ENCODE assay signal across 2 cellular contexts in the genomic region with DNA sequence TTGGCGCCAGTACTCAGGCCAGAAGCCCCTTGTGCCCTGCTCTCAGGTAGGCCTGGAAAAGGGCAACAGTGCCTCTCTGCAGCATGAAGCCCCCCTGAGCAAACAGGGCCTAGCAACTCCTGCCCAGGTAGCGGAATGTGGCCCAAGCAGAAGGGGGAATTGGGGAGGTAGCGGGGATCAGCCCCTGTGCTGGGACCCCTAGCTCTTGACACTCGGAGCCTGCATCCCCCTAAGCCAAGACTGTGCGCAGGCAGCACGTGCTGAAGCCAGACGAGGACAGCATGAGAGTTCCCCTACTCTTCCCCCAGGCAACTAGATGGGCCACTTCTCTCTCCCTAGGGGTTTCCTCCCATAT.
TF ChIP-seq lines count a peak whose summit lies in the region.

No MANE protein-coding gene starts in this region.

TF ChIP-seq in SK-N-SH, 30 proteins besides CTCF, POLR2A, EP300 and RAD21:
- TF ChIP-seq, protein P1, sequence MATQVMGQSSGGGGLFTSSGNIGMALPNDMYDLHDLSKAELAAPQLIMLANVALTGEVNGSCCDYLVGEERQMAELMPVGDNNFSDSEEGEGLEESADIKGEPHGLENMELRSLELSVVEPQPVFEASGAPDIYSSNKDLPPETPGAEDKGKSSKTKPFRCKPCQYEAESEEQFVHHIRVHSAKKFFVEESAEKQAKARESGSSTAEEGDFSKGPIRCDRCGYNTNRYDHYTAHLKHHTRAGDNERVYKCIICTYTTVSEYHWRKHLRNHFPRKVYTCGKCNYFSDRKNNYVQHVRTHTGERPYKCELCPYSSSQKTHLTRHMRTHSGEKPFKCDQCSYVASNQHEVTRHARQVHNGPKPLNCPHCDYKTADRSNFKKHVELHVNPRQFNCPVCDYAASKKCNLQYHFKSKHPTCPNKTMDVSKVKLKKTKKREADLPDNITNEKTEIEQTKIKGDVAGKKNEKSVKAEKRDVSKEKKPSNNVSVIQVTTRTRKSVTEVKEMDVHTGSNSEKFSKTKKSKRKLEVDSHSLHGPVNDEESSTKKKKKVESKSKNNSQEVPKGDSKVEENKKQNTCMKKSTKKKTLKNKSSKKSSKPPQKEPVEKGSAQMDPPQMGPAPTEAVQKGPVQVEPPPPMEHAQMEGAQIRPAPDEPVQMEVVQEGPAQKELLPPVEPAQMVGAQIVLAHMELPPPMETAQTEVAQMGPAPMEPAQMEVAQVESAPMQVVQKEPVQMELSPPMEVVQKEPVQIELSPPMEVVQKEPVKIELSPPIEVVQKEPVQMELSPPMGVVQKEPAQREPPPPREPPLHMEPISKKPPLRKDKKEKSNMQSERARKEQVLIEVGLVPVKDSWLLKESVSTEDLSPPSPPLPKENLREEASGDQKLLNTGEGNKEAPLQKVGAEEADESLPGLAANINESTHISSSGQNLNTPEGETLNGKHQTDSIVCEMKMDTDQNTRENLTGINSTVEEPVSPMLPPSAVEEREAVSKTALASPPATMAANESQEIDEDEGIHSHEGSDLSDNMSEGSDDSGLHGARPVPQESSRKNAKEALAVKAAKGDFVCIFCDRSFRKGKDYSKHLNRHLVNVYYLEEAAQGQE (IDR thresholded peaks at IDR 0.05; ENCODE audit: low read depth, low read length): no peak
- no peak for TF ChIP-seq CHD2 (IDR thresholded peaks at IDR 0.05; ENCODE audit: low read length, partially characterized antibody)

TF ChIP-seq in SK-N-SH treated with all-trans-retinoic acid at 6 μM for 48 hours, 23 proteins besides CTCF, POLR2A, EP300 and RAD21 (continued from another document):
- TF ChIP-seq, protein P2, sequence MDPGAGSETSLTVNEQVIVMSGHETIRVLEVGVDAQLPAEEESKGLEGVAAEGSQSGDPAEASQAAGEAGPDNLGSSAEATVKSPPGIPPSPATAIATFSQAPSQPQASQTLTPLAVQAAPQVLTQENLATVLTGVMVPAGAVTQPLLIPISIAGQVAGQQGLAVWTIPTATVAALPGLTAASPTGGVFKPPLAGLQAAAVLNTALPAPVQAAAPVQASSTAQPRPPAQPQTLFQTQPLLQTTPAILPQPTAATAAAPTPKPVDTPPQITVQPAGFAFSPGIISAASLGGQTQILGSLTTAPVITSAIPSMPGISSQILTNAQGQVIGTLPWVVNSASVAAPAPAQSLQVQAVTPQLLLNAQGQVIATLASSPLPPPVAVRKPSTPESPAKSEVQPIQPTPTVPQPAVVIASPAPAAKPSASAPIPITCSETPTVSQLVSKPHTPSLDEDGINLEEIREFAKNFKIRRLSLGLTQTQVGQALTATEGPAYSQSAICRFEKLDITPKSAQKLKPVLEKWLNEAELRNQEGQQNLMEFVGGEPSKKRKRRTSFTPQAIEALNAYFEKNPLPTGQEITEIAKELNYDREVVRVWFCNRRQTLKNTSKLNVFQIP (CRISPR knock-in tag; IDR thresholded peaks at IDR 0.05; ENCODE audit: borderline replicate concordance, low read depth): no peak
- TF ChIP-seq ZNF8 (CRISPR knock-in tag; IDR thresholded peaks at IDR 0.05) (no peak), ISL1 (CRISPR knock-in tag; IDR thresholded peaks at IDR 0.05) (no peak), ESRRG (CRISPR knock-in tag; IDR thresholded peaks at IDR 0.05) (no peak), CSDC2 (CRISPR knock-in tag; IDR thresholded peaks at IDR 0.05) (no peak), ARNTL (CRISPR knock-in tag; IDR thresholded peaks at IDR 0.05; ENCODE audit: borderline replicate concordance, low read depth) (no peak), RARB (CRISPR knock-in tag; IDR thresholded peaks at IDR 0.05) (no peak), ZC3H10 (CRISPR knock-in tag; IDR thresholded peaks at IDR 0.05) (no peak), SNAI2 (CRISPR knock-in tag; IDR thresholded peaks at IDR 0.05) (no peak), TCF4 (CRISPR knock-in tag; IDR thresholded peaks at IDR 0.05; ENCODE audit: borderline replicate concordance) (no peak), ZNF70 (CRISPR knock-in tag; IDR thresholded peaks at IDR 0.05) (no peak), ZFP30 (CRISPR knock-in tag; IDR thresholded peaks at IDR 0.05) (no peak), TOX (CRISPR knock-in tag; IDR thresholded peaks at IDR 0.05; ENCODE audit: borderline replicate concordance) (no peak), BACH2 (CRISPR knock-in tag; IDR thresholded peaks at IDR 0.05; ENCODE audit: borderline replicate concordance) (no peak)
- TF ChIP-seq, protein P3, sequence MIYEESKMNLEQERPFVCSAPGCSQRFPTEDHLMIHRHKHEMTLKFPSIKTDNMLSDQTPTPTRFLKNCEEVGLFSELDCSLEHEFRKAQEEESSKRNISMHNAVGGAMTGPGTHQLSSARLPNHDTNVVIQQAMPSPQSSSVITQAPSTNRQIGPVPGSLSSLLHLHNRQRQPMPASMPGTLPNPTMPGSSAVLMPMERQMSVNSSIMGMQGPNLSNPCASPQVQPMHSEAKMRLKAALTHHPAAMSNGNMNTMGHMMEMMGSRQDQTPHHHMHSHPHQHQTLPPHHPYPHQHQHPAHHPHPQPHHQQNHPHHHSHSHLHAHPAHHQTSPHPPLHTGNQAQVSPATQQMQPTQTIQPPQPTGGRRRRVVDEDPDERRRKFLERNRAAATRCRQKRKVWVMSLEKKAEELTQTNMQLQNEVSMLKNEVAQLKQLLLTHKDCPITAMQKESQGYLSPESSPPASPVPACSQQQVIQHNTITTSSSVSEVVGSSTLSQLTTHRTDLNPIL (CRISPR knock-in tag; IDR thresholded peaks at IDR 0.05; ENCODE audit: low read depth): no peak
- TF ChIP-seq, protein P4, sequence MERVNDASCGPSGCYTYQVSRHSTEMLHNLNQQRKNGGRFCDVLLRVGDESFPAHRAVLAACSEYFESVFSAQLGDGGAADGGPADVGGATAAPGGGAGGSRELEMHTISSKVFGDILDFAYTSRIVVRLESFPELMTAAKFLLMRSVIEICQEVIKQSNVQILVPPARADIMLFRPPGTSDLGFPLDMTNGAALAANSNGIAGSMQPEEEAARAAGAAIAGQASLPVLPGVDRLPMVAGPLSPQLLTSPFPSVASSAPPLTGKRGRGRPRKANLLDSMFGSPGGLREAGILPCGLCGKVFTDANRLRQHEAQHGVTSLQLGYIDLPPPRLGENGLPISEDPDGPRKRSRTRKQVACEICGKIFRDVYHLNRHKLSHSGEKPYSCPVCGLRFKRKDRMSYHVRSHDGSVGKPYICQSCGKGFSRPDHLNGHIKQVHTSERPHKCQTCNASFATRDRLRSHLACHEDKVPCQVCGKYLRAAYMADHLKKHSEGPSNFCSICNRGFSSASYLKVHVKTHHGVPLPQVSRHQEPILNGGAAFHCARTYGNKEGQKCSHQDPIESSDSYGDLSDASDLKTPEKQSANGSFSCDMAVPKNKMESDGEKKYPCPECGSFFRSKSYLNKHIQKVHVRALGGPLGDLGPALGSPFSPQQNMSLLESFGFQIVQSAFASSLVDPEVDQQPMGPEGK (CRISPR knock-in tag; IDR thresholded peaks at IDR 0.05; ENCODE audit: borderline replicate concordance): no peak
- TF ChIP-seq, protein P5, sequence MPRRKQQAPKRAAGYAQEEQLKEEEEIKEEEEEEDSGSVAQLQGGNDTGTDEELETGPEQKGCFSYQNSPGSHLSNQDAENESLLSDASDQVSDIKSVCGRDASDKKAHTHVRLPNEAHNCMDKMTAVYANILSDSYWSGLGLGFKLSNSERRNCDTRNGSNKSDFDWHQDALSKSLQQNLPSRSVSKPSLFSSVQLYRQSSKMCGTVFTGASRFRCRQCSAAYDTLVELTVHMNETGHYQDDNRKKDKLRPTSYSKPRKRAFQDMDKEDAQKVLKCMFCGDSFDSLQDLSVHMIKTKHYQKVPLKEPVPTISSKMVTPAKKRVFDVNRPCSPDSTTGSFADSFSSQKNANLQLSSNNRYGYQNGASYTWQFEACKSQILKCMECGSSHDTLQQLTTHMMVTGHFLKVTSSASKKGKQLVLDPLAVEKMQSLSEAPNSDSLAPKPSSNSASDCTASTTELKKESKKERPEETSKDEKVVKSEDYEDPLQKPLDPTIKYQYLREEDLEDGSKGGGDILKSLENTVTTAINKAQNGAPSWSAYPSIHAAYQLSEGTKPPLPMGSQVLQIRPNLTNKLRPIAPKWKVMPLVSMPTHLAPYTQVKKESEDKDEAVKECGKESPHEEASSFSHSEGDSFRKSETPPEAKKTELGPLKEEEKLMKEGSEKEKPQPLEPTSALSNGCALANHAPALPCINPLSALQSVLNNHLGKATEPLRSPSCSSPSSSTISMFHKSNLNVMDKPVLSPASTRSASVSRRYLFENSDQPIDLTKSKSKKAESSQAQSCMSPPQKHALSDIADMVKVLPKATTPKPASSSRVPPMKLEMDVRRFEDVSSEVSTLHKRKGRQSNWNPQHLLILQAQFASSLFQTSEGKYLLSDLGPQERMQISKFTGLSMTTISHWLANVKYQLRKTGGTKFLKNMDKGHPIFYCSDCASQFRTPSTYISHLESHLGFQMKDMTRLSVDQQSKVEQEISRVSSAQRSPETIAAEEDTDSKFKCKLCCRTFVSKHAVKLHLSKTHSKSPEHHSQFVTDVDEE (CRISPR knock-in tag; IDR thresholded peaks at IDR 0.05): no peak
